ENCODE assay signal across 9 cellular contexts in the genomic region with DNA sequence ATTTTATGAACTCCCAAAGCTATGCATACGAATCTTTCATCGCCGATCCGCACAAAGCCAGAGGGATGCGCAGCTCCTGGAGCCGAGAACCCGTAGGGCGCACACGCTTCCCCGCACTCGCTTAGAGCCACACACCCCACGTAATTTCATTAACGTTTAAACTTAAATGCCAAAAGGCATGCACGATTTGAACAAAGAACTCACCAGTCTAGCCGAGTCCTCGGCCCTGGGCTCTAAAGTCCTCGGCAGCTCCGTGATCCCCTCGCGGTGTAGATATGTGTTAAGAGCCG. TPM values are rescaled to one million over a fixed set of nuclear protein-coding genes. Genes with fewer than 3 reads are reported as not detected.
DNase-seq lines count a peak whose midpoint lies in the region; FAIRE-seq and TF ChIP-seq lines count a peak whose summit lies in the region.
"Had no signal": no experiment of that assay in that cellular context is flagged by ENCODE, and none has a peak within 500 bp of the region (broad histone marks: within the 10 kb centered on the region; RNA-seq: fewer than 3 reads in every experiment).

No MANE protein-coding gene starts in this region.

- H2AFZ ChIP-seq in astrocyte (ENCODE audit: low read depth, low read length) (peak overlapping the region; percentile 64), keratinocyte (ENCODE audit: control insufficient read depth, low read length) (no peak overlapping the region)

- TF ChIP-seq POLR2A in stomach (IDR thresholded peaks at IDR 0.05) = no peak

- H3K79me2 ChIP-seq in astrocyte (ENCODE audit: insufficient read depth, low read length) (peaks cover 54% of the 10 kb centered on the region), keratinocyte (ENCODE audit: control insufficient read depth, insufficient read depth, low read length) (peaks cover 63% of the 10 kb centered on the region)

- H4K20me1 ChIP-seq in astrocyte (ENCODE audit: insufficient read depth, low read length) (peaks cover 33% of the 10 kb centered on the region), keratinocyte (ENCODE audit: control insufficient read depth, extremely low read depth, insufficient read depth, low read length) (peaks cover 8% of the 10 kb centered on the region)

- FAIRE-seq in astrocyte (lab: Jason Lieb, UNC) (no peak), keratinocyte (lab: Jason Lieb, UNC) (peak; percentile 29)
- FAIRE-seq: A204.1 had no signal

- H3K4me3 ChIP-seq in astrocyte (ENCODE audit: insufficient read depth, low read depth, low read length) (peak overlapping the region; percentile 100), keratinocyte (ENCODE audit: control insufficient read depth in 2 of 3, extremely low read depth in 1 of 3, insufficient read depth in 2 of 3, low read depth in 1 of 3, low read length in 3 of 3) (peak overlapping the region; percentile 75 to 99 (median 83)), stomach (peak overlapping the region; percentile 69 to 85 (median 77))

- H3K27me3 Mint-ChIP-seq in astrocyte (ENCODE audit: low read depth, unreplicated experiment) = no peaks in the 10 kb centered on the region

- H3K9ac ChIP-seq in astrocyte (ENCODE audit: low read length) = peak overlapping the region; percentile 99
- peak overlapping the region; percentile 98 for H3K9ac ChIP-seq in keratinocyte (ENCODE audit: control insufficient read depth, extremely low read depth, insufficient read depth, low read length)

- H3K27me3 ChIP-seq in astrocyte (ENCODE audit: insufficient read depth, low read length) (no peaks in the 10 kb centered on the region), keratinocyte (ENCODE audit: control insufficient read depth, extremely low read depth, insufficient read depth, low read length) (no peaks in the 10 kb centered on the region), stomach (peaks cover 0 to 51% (median 19%) of the 10 kb centered on the region in 3 donors)

- intact Hi-C loops in stomach (cut with DNase I; ENCODE audit: low total_unique reads) = loop anchor here (10.0 kb wide), 1 partner anchor 61 kb away; no protein-coding TSS in a partner anchor

- peaks cover 20% of the 10 kb centered on the region for H3K4me1 Mint-ChIP-seq in astrocyte (ENCODE audit: low read depth, unreplicated experiment)

- H3K27ac ChIP-seq in astrocyte (ENCODE audit: low read depth, low read length) (peak overlapping the region; percentile 97), keratinocyte (ENCODE audit: control insufficient read depth, insufficient read depth, low read length) (peak overlapping the region; percentile 89), stomach (peak overlapping the region; percentile 89 to 95 (median 93))

- H3K9me3 ChIP-seq in astrocyte (ENCODE audit: insufficient read depth, low read depth, low read length) (no peaks in the 10 kb centered on the region), keratinocyte (ENCODE audit: control insufficient read depth, low read depth, low read length) (no peaks in the 10 kb centered on the region), stomach (no peaks in the 10 kb centered on the region)

- H3K27ac Mint-ChIP-seq in astrocyte (ENCODE audit: unreplicated experiment) = peak overlapping the region; percentile 98

- no peaks in the 10 kb centered on the region for H3K36me3 ChIP-seq in astrocyte (ENCODE audit: insufficient read depth, low read length)
- H3K36me3 ChIP-seq in keratinocyte (ENCODE audit: control insufficient read depth in 2 of 2, extremely low read depth in 1 of 2, insufficient read depth in 2 of 2, low read length in 2 of 2) = peaks cover 0 to 9% of the 10 kb centered on the region in 2 experiments
- H3K36me3 ChIP-seq in stomach = no peaks in the 10 kb centered on the region

- DNase-seq in DMS153 treated with DMSO at 0.1 percent for 48 hours (lab: John Stamatoyannopoulos, UW; ENCODE audit: unreplicated experiment) = peak; percentile 63
- no peak for DNase-seq in DMS153 (lab: John Stamatoyannopoulos, UW)
- DNase-seq in astrocyte (ENCODE audit: low read depth) = no peak
- no peak for DNase-seq in keratinocyte (ENCODE audit: low read depth, low spot score)
- DNase-seq in stomach = no peak
- DNase-seq in NCI-H1092 (lab: John Stamatoyannopoulos, UW) = no peak
- DNase-seq in NCI-H1694 (lab: John Stamatoyannopoulos, UW) = no peak
- no peak for DNase-seq in DMS79 treated with DMSO at 0.1 percent for 48 hours (lab: John Stamatoyannopoulos, UW)

- peaks cover 2% of the 10 kb centered on the region for H3K9me3 Mint-ChIP-seq in astrocyte (ENCODE audit: unreplicated experiment)

- 1 to 3% (median 2%) methylated on average over 13 to 21 of the region's 21 CpGs for WGBS in stomach, 5 donors

- dilution Hi-C loops in keratinocyte (cut with MboI; ENCODE audit: extremely low pct_ligation_motif_present, low sequenced_read_pairs) = no loop called here

- H3K36me3 Mint-ChIP-seq in astrocyte (ENCODE audit: low read depth, unreplicated experiment) = peaks cover 11% of the 10 kb centered on the region

- H3K4me1 ChIP-seq in astrocyte (ENCODE audit: insufficient read depth, low read length) (peaks cover 21% of the 10 kb centered on the region), keratinocyte (ENCODE audit: control insufficient read depth, extremely low read depth, insufficient read depth, low read length) (peaks cover 46% of the 10 kb centered on the region), stomach (peaks cover 0 to 51% (median 30%) of the 10 kb centered on the region in 4 donors)

- TF ChIP-seq EP300 in stomach (IDR thresholded peaks at IDR 0.05) = no peak

- TF ChIP-seq CTCF in astrocyte (IDR thresholded peaks at IDR 0.05; ENCODE audit: insufficient read depth, low read depth, low read length) (no peak), keratinocyte (optimal IDR thresholded peaks at IDR 0.05 in 1 of 3, IDR thresholded peaks at IDR 0.05 in 1 of 3, conservative IDR thresholded peaks at IDR 0.05 in 1 of 3; ENCODE audit: extremely low read depth in 1 of 3, insufficient read depth in 2 of 3, low read length in 3 of 3) (no peak), stomach (IDR thresholded peaks at IDR 0.05) (no peak)

- H3K9me1 ChIP-seq in keratinocyte (ENCODE audit: control insufficient read depth, extremely low read depth, insufficient read depth, low read length) = no peaks in the 10 kb centered on the region

- H3K4me3 Mint-ChIP-seq in astrocyte (ENCODE audit: unreplicated experiment) = peak overlapping the region; percentile 100

- peak overlapping the region; percentile 92 for H3K4me2 ChIP-seq in astrocyte (ENCODE audit: low read length)
- peak overlapping the region; percentile 0 for H3K4me2 ChIP-seq in keratinocyte (ENCODE audit: control insufficient read depth, extremely low read depth, insufficient read depth, low read depth, low read length)

RNA-seq across cellular contexts. Expression of a gene that starts 2.4 kb away (rescaled TPM):
- total RNA-seq in astrocyte (590 and 591 TPM in 2 replicates), stomach (100 to 1,000 TPM in 3 of 5 donors, 10 to 100 TPM in 2; 57.8 to 272 (median 104) TPM)
- polyA plus RNA-seq in keratinocyte (329 to 470 TPM (median 330 TPM) in 3 replicates), stomach (10 to 100 TPM in 1 of 3 donors, 1 to 10 TPM in 2; 8.2 to 17.9 (median 8.7) TPM)
- 211 TPM for polyA plus RNA-seq in keratinocyte (2011; ENCODE audit: low read depth)
- 72.0 and 90.4 TPM in 2 replicates for polyA plus RNA-seq in keratinocyte (2011; cell fraction: cytosol; rRNA removed)
- 1,599 and 1,663 TPM in 2 replicates for polyA plus RNA-seq in keratinocyte (2011; cell fraction: nucleus; rRNA removed)
- polyA plus RNA-seq in keratinocyte (2012; ENCODE audit: low replicate concordance) = 206 and 254 TPM in 2 replicates
- 2,564 to 2,839 TPM (median 2,810 TPM) in 3 replicates for polyA minus RNA-seq in keratinocyte
- polyA minus RNA-seq in keratinocyte (2011; cell fraction: cytosol; rRNA and poly(A)+ RNA removed) = 488 TPM
- polyA minus RNA-seq in keratinocyte (2011; cell fraction: nucleus; rRNA and poly(A)+ RNA removed) = 3,580 and 4,840 TPM in 2 replicates
